Comparison of ENCODE assay signal across 24 cellular contexts in the genomic region with DNA sequence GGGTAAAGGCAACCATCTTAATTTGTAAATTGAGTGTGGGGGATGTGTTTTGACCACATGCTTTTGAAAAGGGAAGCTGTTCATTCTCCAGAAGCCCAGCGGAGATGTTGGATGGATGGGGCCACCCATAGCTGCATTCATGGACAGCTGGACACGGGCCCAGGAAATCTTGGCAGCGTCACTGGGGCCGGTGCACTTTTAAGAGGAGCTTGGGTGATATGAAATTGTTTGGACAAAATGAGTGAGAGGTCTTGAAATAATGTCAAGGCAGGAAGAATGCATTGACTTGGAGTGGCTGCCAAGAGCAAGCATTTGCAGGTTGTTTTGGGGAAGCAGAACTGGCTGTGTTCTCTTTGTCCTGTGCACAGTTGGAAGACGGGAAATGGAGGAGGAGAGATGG. TPM values are rescaled to one million over a fixed set of nuclear protein-coding genes. Genes with fewer than 3 reads are reported as not detected.
DNase-seq lines count a peak whose midpoint lies in the region; ATAC-seq and TF ChIP-seq lines count a peak whose summit lies in the region.
"Had no signal": no experiment of that assay in that cellular context is flagged by ENCODE, and none has a peak within 500 bp of the region (broad histone marks: within the 10 kb centered on the region; RNA-seq: fewer than 3 reads in every experiment).

No MANE protein-coding gene starts in this region.

- no peaks in the 10 kb centered on the region for H3K9me3 Mint-ChIP-seq in CD14-positive monocyte
- no peaks in the 10 kb centered on the region for H3K9me3 Mint-ChIP-seq in naive B cell
- H3K9me3 Mint-ChIP-seq: activated naive CD4-positive, alpha-beta T cell treated with anti-CD3 and anti-CD28 coated beads for 36 hours; activated T-cell treated with anti-CD3 and anti-CD28 coated beads, Interleukin-2, amount 50 U/mL, for 24 hours; T-helper 2 cell treated with Interferon-gamma antibody and Interleukin-4, amounts not matched to agents 5 μg/mL and 100 μg/mL, for 36 hours had no signal

- no peak overlapping the region for H2AFZ ChIP-seq in OCI-LY1 (ENCODE audit: low read length)

- H3K27me3 ChIP-seq in OCI-LY1 (ENCODE audit: insufficient read depth, low read length) (no peaks in the 10 kb centered on the region), breast epithelium (no peaks in the 10 kb centered on the region)
- H3K27me3 ChIP-seq: suprapubic skin had no signal

- peak overlapping the region; percentile 11 for H3K27ac ChIP-seq in OCI-LY1 (ENCODE audit: low read depth, low read length, poor library complexity, severe bottlenecking)
- no peak overlapping the region for H3K27ac ChIP-seq in breast epithelium
- H3K27ac ChIP-seq: psoas muscle, suprapubic skin had no signal

- no peaks in the 10 kb centered on the region for H3K9me2 ChIP-seq in OCI-LY1 (ENCODE audit: low read depth, low read length)
- H3K9me2 ChIP-seq: SK-N-SH had no signal

- H3K4me1 ChIP-seq in OCI-LY1 (ENCODE audit: insufficient read depth, low read length, severe bottlenecking) = peaks cover 83% of the 10 kb centered on the region
- no peaks in the 10 kb centered on the region for H3K4me1 ChIP-seq in breast epithelium
- H3K4me1 ChIP-seq: suprapubic skin had no signal

- H3K9me3 ChIP-seq in OCI-LY1 (ENCODE audit: low read length) (no peaks in the 10 kb centered on the region), breast epithelium (peaks cover 0 to 4% of the 10 kb centered on the region in 2 donors)
- H3K9me3 ChIP-seq: psoas muscle, SK-N-SH, suprapubic skin had no signal

- no peak for DNase-seq in CD14-positive monocyte (ENCODE audit: low spot score)
- DNase-seq in LNCaP clone FGC (ENCODE audit: low read depth) = peak; percentile 8
- DNase-seq in naive B cell = no peak
- DNase-seq in breast epithelium (ENCODE audit: low spot score in 2 of 2) = no peak
- DNase-seq in activated effector memory CD4-positive, alpha-beta T cell treated with anti-CD3 and anti-CD28 coated beads, Interleukin-2, amount 50 U/mL, for 16 hours = no peak
- DNase-seq in cerebellar nuclear complex (lab: John Stamatoyannopoulos, UW) = no peak
- DNase-seq: activated CD4-positive, alpha-beta T cell treated with anti-CD3 and anti-CD28 coated beads, Interleukin-2, amount 50 U/mL, for 48 hours; activated naive CD4-positive, alpha-beta T cell treated with anti-CD3 and anti-CD28 coated beads for 36 hours; activated T-cell treated with anti-CD3 and anti-CD28 coated beads, Interleukin-2, amount 50 U/mL, for 24 hours; amygdala; CD4-positive, CD25-positive, alpha-beta regulatory T cell; dermis blood vessel endothelial cell; KBM-7; MV-4-11; NCI-H1930; psoas muscle; RPMI8226; SK-N-SH had no signal

- intact Hi-C loops in CD14-positive monocyte (cut with micrococcal nuclease) = loop anchor here in 1 of 2 donors (5.0 kb wide), 1 partner anchor 33 kb away; the partner anchor contains the start of gene SYK
- intact Hi-C loops in breast epithelium (cut with DNase I; ENCODE audit: low total_unique reads) = loop anchor here (5.0 kb wide), 1 partner anchor 723 kb away; no protein-coding TSS in a partner anchor

- H3K36me3 ChIP-seq in OCI-LY1 (ENCODE audit: insufficient read depth, low read length) (peaks cover 91% of the 10 kb centered on the region), breast epithelium (no peaks in the 10 kb centered on the region)
- H3K36me3 ChIP-seq: suprapubic skin had no signal

- H3K4me3 ChIP-seq in LNCaP clone FGC (ENCODE audit: low read depth, low read length) = no peak overlapping the region
- no peak overlapping the region for H3K4me3 ChIP-seq in OCI-LY1 (ENCODE audit: low read depth, low read length, poor library complexity, severe bottlenecking)
- no peak overlapping the region for H3K4me3 ChIP-seq in breast epithelium
- H3K4me3 ChIP-seq: psoas muscle, suprapubic skin had no signal

- H3K4me3 Mint-ChIP-seq in CD14-positive monocyte (no peak overlapping the region), naive B cell (peak overlapping the region in 7 of 8 donors; percentile 28 to 71 (median 50))
- H3K4me3 Mint-ChIP-seq: activated naive CD4-positive, alpha-beta T cell treated with anti-CD3 and anti-CD28 coated beads for 36 hours; activated T-cell treated with anti-CD3 and anti-CD28 coated beads, Interleukin-2, amount 50 U/mL, for 24 hours; CD4-positive, CD25-positive, alpha-beta regulatory T cell; neural crest cell; T-helper 2 cell treated with Interferon-gamma antibody and Interleukin-4, amounts not matched to agents 5 μg/mL and 100 μg/mL, for 36 hours; WTC11 had no signal

- peaks cover 65% of the 10 kb centered on the region for H3K4me1 Mint-ChIP-seq in CD14-positive monocyte
- peaks cover 77 to 98% (median 88%) of the 10 kb centered on the region in 3 donors for H3K4me1 Mint-ChIP-seq in naive B cell

- no peak for TF ChIP-seq POLR2A in breast epithelium (IDR thresholded peaks at IDR 0.05)

- H3K27ac Mint-ChIP-seq in CD14-positive monocyte (peak overlapping the region in 5 of 7 donors; percentile 53 to 88 (median 66)), naive B cell (peak overlapping the region; percentile 36 to 93 (median 66))
- H3K27ac Mint-ChIP-seq: activated naive CD4-positive, alpha-beta T cell treated with anti-CD3 and anti-CD28 coated beads for 36 hours; activated T-cell treated with anti-CD3 and anti-CD28 coated beads, Interleukin-2, amount 50 U/mL, for 24 hours; CD4-positive, CD25-positive, alpha-beta regulatory T cell; T-helper 2 cell treated with Interferon-gamma antibody and Interleukin-4, amounts not matched to agents 5 μg/mL and 100 μg/mL, for 36 hours; WTC11 had no signal

- peaks cover 58 to 74% of the 10 kb centered on the region in 2 donors for H3K36me3 Mint-ChIP-seq in CD14-positive monocyte
- peaks cover 26 to 57% of the 10 kb centered on the region in 2 donors for H3K36me3 Mint-ChIP-seq in naive B cell
- H3K36me3 Mint-ChIP-seq: CD4-positive, CD25-positive, alpha-beta regulatory T cell had no signal

- H4K20me1 ChIP-seq in OCI-LY1 (ENCODE audit: insufficient read depth, low read length) = no peaks in the 10 kb centered on the region

- H3F3A ChIP-seq in OCI-LY1 (ENCODE audit: insufficient read depth, low read length) = no peaks in the 10 kb centered on the region

- ATAC-seq in naive B cell (ENCODE audit: low read depth in 2 of 2) (no peak), GM21423 (IDR thresholded peaks at IDR 0.05; ENCODE audit: unreplicated experiment) (no peak)
- ATAC-seq: psoas muscle, WTC11 had no signal

- H3K27me3 Mint-ChIP-seq in CD14-positive monocyte (ENCODE audit: low read depth in 3 of 3) = no peaks in the 10 kb centered on the region
- no peaks in the 10 kb centered on the region for H3K27me3 Mint-ChIP-seq in naive B cell
- H3K27me3 Mint-ChIP-seq: CD4-positive, CD25-positive, alpha-beta regulatory T cell had no signal

- no peak overlapping the region for H3K9ac ChIP-seq in OCI-LY1 (ENCODE audit: low read length)
- H3K9ac ChIP-seq: SK-N-SH had no signal

- peaks cover 93% of the 10 kb centered on the region for H3K79me2 ChIP-seq in OCI-LY1 (ENCODE audit: insufficient read depth, low read length)

- TF ChIP-seq CTCF in CD14-positive monocyte (IDR thresholded peaks at IDR 0.05) (no peak), LNCaP clone FGC (IDR thresholded peaks at IDR 0.05; ENCODE audit: control insufficient read depth, extremely low read depth, insufficient read depth) (no peak), OCI-LY1 (IDR thresholded peaks at IDR 0.05; ENCODE audit: low read length) (no peak), breast epithelium (IDR thresholded peaks at IDR 0.05) (no peak)

- no peak overlapping the region for H3K4me2 ChIP-seq in OCI-LY1 (ENCODE audit: low read length)
- H3K4me2 ChIP-seq: SK-N-SH had no signal

RNA-seq across cellular contexts. Expression of gene SYK, which starts 33.6 kb away (rescaled TPM):
- 100 to 1,000 TPM; 177 to 186 TPM for polyA plus RNA-seq in CD14-positive monocyte
- 100 to 1,000 TPM; 163 to 261 (median 214) TPM for polyA plus RNA-seq in naive B cell (ENCODE audit: low read depth in 6 of 6)
- total RNA-seq in breast epithelium = 10 to 100 TPM; 11.8 to 37.8 (median 25.9) TPM
- polyA plus RNA-seq: SK-N-SH had no signal

Comparison
In these comparisons a context has a peak if more than half of its experiments do, and no peak if none do; other contexts are left out.
1. H3K4me3 Mint-ChIP-seq: peak in naive B cell (7 of 8); none in CD14-positive monocyte (0 of 2).